Comparison of ENCODE assay signal across 1 cellular context in the genomic region with DNA sequence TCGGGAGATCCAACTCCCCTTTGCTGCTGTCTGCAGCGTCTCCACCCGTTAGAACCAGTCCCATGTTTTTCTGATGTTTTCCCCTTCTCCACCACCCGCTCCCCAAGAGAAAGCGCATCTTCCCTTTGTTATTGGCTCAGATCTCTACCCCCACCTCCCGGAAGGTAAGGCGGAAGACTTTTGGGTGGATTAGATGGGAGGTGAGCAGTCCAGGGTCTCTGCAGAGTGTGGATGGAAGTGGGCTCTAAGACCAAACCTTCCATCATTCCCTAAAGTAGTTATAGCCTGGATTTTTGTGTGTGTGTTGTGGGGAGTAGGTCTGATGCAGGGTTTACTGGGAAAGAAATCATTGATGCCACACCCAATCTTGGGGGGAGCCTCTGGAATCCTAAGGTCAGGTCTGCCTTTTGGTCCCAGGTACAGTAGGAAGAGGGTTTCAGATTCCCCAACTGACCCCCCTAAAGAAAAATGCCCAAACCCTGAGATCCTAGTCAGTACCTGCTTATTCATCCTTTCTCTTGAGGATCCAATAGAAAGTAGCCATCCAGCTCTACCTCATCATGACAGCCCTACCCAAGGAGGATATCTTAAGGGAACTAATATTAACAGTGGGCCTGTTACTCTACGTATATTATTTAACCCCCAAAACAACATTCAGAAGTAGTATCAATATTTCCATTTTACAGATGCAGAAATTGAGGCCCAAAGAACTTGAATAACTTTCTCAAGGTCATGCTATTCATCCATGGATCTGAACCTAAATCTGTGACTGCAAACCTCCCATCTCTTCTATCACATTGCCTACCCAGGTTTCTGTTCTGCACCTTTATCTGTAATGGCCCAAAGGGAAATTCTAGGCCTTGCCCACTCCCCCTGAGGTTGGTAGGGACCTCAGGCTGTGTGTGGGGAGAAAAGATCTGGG.
TF ChIP-seq lines count a peak whose summit lies in the region.

No MANE protein-coding gene starts in this region.

TF ChIP-seq in HepG2, 621 proteins besides CTCF, POLR2A, EP300 and RAD21:
- TF ChIP-seq ATF1 (CRISPR knock-in tag; IDR thresholded peaks at IDR 0.05) (no peak), MED1 (CRISPR knock-in tag; IDR thresholded peaks at IDR 0.05) (no peak), ZBTB3 (CRISPR knock-in tag; IDR thresholded peaks at IDR 0.05; ENCODE audit: borderline replicate concordance, low read depth) (no peak), ZNF747 (CRISPR knock-in tag; IDR thresholded peaks at IDR 0.05; ENCODE audit: borderline replicate concordance) (no peak), ZNF629 (CRISPR knock-in tag; conservative IDR thresholded peaks at IDR 0.05) (peak; percentile 54; the same call in 1 of the 2 replicates), TMF1 (CRISPR knock-in tag; IDR thresholded peaks at IDR 0.05; ENCODE audit: low read depth) (no peak), TBP (CRISPR knock-in tag; IDR thresholded peaks at IDR 0.05) (no peak)
- TF ChIP-seq, protein P1, sequence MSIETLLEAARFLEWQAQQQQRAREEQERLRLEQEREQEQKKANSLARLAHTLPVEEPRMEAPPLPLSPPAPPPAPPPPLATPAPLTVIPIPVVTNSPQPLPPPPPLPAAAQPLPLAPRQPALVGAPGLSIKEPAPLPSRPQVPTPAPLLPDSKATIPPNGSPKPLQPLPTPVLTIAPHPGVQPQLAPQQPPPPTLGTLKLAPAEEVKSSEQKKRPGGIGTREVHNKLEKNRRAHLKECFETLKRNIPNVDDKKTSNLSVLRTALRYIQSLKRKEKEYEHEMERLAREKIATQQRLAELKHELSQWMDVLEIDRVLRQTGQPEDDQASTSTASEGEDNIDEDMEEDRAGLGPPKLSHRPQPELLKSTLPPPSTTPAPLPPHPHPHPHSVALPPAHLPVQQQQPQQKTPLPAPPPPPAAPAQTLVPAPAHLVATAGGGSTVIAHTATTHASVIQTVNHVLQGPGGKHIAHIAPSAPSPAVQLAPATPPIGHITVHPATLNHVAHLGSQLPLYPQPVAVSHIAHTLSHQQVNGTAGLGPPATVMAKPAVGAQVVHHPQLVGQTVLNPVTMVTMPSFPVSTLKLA (IDR thresholded peaks at IDR 0.05) = no peak
